1 cellular context compared by ENCODE assay signal in the genomic region with DNA sequence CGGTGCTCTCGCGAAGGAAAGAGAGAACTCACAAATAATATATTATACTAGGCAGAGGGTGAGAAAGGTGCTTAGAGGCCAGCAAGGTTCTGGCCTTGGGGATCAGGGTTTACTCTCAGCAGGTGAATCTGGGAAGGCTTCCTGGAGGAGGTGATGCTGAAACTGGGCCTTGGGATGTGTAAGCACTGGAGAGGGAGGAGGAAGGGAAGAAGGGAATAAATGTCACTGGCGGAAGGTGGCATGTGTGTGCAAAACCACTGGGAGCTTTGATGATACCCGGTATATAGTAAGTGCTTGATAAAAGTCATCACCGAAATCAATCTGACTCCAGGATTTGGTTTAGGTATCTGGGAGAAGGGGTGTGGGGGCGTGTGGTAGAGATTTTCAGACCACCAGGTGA.
TF ChIP-seq lines count a peak whose summit lies in the region.

No MANE protein-coding gene starts in this region.

TF ChIP-seq in IMR-90, 13 proteins besides CTCF, POLR2A, EP300 and RAD21 (continued from another document):
- TF ChIP-seq CHD1 (IDR thresholded peaks at IDR 0.05; ENCODE audit: low read depth, low read length) (no peak), BHLHE40 (IDR thresholded peaks at IDR 0.05; ENCODE audit: low read depth, low read length) (no peak)
